1 cellular context compared by ENCODE assay signal in genomic region chr1:70205437-70206118, GRCh38.
TF ChIP-seq lines count a peak whose summit lies in the region.

LRRC40 (minus strand) TSS chr1:70205579; CDS start chr1:70205540, 39 bp downstream.

TF ChIP-seq in HepG2, 621 proteins besides CTCF, POLR2A, EP300 and RAD21 (continued from another document and continues in another):
- TF ChIP-seq CREB1 (IDR thresholded peaks at IDR 0.05) (peak; percentile 99), CREB1 (CRISPR knock-in tag; IDR thresholded peaks at IDR 0.05) (peak; percentile 100), ZNF230 (CRISPR knock-in tag; IDR thresholded peaks at IDR 0.05) (no peak; the same call in 1 of the 2 replicates), THAP8 (CRISPR knock-in tag; IDR thresholded peaks at IDR 0.05; ENCODE audit: borderline replicate concordance) (no peak), RARG (CRISPR knock-in tag; IDR thresholded peaks at IDR 0.05; ENCODE audit: low read depth) (no peak), ZBTB34 (CRISPR knock-in tag; IDR thresholded peaks at IDR 0.05) (peak; percentile 52; the same call in 1 of the 2 replicates), ZSCAN21 (CRISPR knock-in tag; IDR thresholded peaks at IDR 0.05; ENCODE audit: borderline replicate concordance) (peak; percentile 66; the same call in 1 of the 2 replicates), FLYWCH1 (CRISPR knock-in tag; IDR thresholded peaks at IDR 0.05) (no peak), ZNF44 (CRISPR knock-in tag; IDR thresholded peaks at IDR 0.05) (peak; percentile 54; the same call in 1 of the 2 replicates), ZNF629 (CRISPR knock-in tag; conservative IDR thresholded peaks at IDR 0.05) (no peak; the same call in 1 of the 2 replicates), NR2F6 (IDR thresholded peaks at IDR 0.05) (no peak), NR2F6 (CRISPR knock-in tag; IDR thresholded peaks at IDR 0.05) (peak; percentile 59), SP1 (IDR thresholded peaks at IDR 0.05) (no peak), SP1 (CRISPR knock-in tag; IDR thresholded peaks at IDR 0.05) (peak; percentile 73), TOE1 (CRISPR knock-in tag; IDR thresholded peaks at IDR 0.05) (peak; percentile 29; the same call in 1 of the 2 replicates), ZSCAN30 (CRISPR knock-in tag; IDR thresholded peaks at IDR 0.05) (0 out of 2 replicates have a peak, but pooled peaks have one; percentile 59), ZNF607 (CRISPR knock-in tag; IDR thresholded peaks at IDR 0.05; ENCODE audit: borderline replicate concordance) (peak; percentile 50; the same call in 1 of the 2 replicates), REXO4 (CRISPR knock-in tag; IDR thresholded peaks at IDR 0.05; ENCODE audit: borderline replicate concordance) (0 out of 2 replicates have a peak, but pooled peaks have one; percentile 22), TBP (CRISPR knock-in tag; IDR thresholded peaks at IDR 0.05) (no peak), HNF4A (CRISPR knock-in tag; IDR thresholded peaks at IDR 0.05) (peak; percentile 99), XBP1 (CRISPR knock-in tag; IDR thresholded peaks at IDR 0.05) (0 out of 2 replicates have a peak, but pooled peaks have one; percentile 64), ZNF576 (CRISPR knock-in tag; IDR thresholded peaks at IDR 0.05) (no peak), CREBL2 (CRISPR knock-in tag; IDR thresholded peaks at IDR 0.05; ENCODE audit: borderline replicate concordance) (no peak; the same call in 1 of the 2 replicates), ATM (IDR thresholded peaks at IDR 0.05; ENCODE audit: borderline replicate concordance) (no peak), WIZ (CRISPR knock-in tag; IDR thresholded peaks at IDR 0.05) (peak; percentile 78; the same call in 1 of the 2 replicates), ZMAT5 (CRISPR knock-in tag; IDR thresholded peaks at IDR 0.05; ENCODE audit: borderline replicate concordance, low read depth) (no peak), PLRG1 (conservative IDR thresholded peaks at IDR 0.05) (no peak), ZNF7 (CRISPR knock-in tag; IDR thresholded peaks at IDR 0.05) (no peak; the same call in 1 of the 2 replicates), SP5 (CRISPR knock-in tag; IDR thresholded peaks at IDR 0.05; ENCODE audit: borderline replicate concordance, low read depth) (no peak), ZNF766 (CRISPR knock-in tag; IDR thresholded peaks at IDR 0.05; ENCODE audit: borderline replicate concordance) (peak; percentile 56; the same call in 1 of the 2 replicates), ZBTB25 (CRISPR knock-in tag; IDR thresholded peaks at IDR 0.05) (peak; percentile 82), PHF21A (CRISPR knock-in tag; IDR thresholded peaks at IDR 0.05) (peak; percentile 90), ZNF354B (CRISPR knock-in tag; IDR thresholded peaks at IDR 0.05) (no peak; the same call in 1 of the 2 replicates), SIN3A (IDR thresholded peaks at IDR 0.05; ENCODE audit: borderline replicate concordance, low read depth, low read length) (peak; percentile 94; the same call in 1 of the 2 replicates), ZBED4 (CRISPR knock-in tag; IDR thresholded peaks at IDR 0.05; ENCODE audit: borderline replicate concordance) (no peak), MTF2 (CRISPR knock-in tag; IDR thresholded peaks at IDR 0.05; ENCODE audit: borderline replicate concordance) (no peak; the same call in 1 of the 2 replicates), RFX1 (IDR thresholded peaks at IDR 0.05) (no peak), ZBTB7A (CRISPR knock-in tag; IDR thresholded peaks at IDR 0.05) (0 out of 2 replicates have a peak, but pooled peaks have one; percentile 51), KLF16 (CRISPR knock-in tag; IDR thresholded peaks at IDR 0.05) (peak in 1 of 2 experiments; percentile 80; a peak in 1 of 4 replicates), TEF (CRISPR knock-in tag; IDR thresholded peaks at IDR 0.05) (peak; percentile 78; the same call in 1 of the 2 replicates), IKZF4 (CRISPR knock-in tag; IDR thresholded peaks at IDR 0.05; ENCODE audit: borderline replicate concordance, low read depth, not compliant biosample characterization) (no peak), ZNF501 (CRISPR knock-in tag; IDR thresholded peaks at IDR 0.05) (peak; percentile 97), MAFK (conservative IDR thresholded peaks at IDR 0.05 in 1 of 2, IDR thresholded peaks at IDR 0.05 in 1 of 2; ENCODE audit: low read length in 2 of 2) (no peak), SALL2 (CRISPR knock-in tag; IDR thresholded peaks at IDR 0.05) (peak; percentile 90), ZNF562 (CRISPR knock-in tag; IDR thresholded peaks at IDR 0.05; ENCODE audit: borderline replicate concordance) (no peak), PPARG (CRISPR knock-in tag; conservative IDR thresholded peaks at IDR 0.05) (no peak), TERF1 (CRISPR knock-in tag; IDR thresholded peaks at IDR 0.05) (no peak), ZNF883 (CRISPR knock-in tag; IDR thresholded peaks at IDR 0.05; ENCODE audit: not compliant biosample characterization) (peak; percentile 72), FOXP1 (IDR thresholded peaks at IDR 0.05) (no peak), FOXP1 (CRISPR knock-in tag; IDR thresholded peaks at IDR 0.05) (peak; percentile 37; the same call in 1 of the 2 replicates), MIXL1 (CRISPR knock-in tag; IDR thresholded peaks at IDR 0.05) (peak; percentile 66), ARID5B (CRISPR knock-in tag; IDR thresholded peaks at IDR 0.05) (peak; percentile 55; the same call in 1 of the 2 replicates), MXI1 (IDR thresholded peaks at IDR 0.05; ENCODE audit: borderline replicate concordance, low read depth, low read length) (peak; percentile 93; the same call in 2 of the 3 replicates), ZNF160 (CRISPR knock-in tag; IDR thresholded peaks at IDR 0.05) (peak; percentile 57; the same call in 1 of the 2 replicates), TCF12 (IDR thresholded peaks at IDR 0.05) (no peak), TCF12 (CRISPR knock-in tag; IDR thresholded peaks at IDR 0.05) (no peak)
